8 cellular contexts compared by ENCODE assay signal in genomic region chr6:31272431-31272830, GRCh38. TPM values are rescaled to one million over a fixed set of nuclear protein-coding genes. Genes with fewer than 3 reads are reported as not detected.
DNase-seq lines count a peak whose midpoint lies in the region; ATAC-seq and TF ChIP-seq lines count a peak whose summit lies in the region.

No MANE protein-coding gene starts in this region.

- H3K27me3 ChIP-seq in body of pancreas, result no peaks in the 10 kb centered on the region
- no peaks in the 10 kb centered on the region for H3K27me3 ChIP-seq in left lung
- no peaks in the 10 kb centered on the region for H3K27me3 ChIP-seq in tibial nerve

- intact Hi-C loops in body of pancreas (cut with DNase I) (no loop called here), left lung (cut with DNase I) (no loop called here)

- H3K27ac ChIP-seq in body of pancreas (peak overlapping the region; percentile 75 to 98 (median 95)), left lung (peak overlapping the region; percentile 78 to 99), tibial nerve (peak overlapping the region in 3 of 4 donors; percentile 88 to 98 (median 90))

- ATAC-seq in HG03460 (IDR thresholded peaks at IDR 0.05; ENCODE audit: unreplicated experiment) (peak; percentile 6), body of pancreas (peak; percentile 31), left lung (peak; percentile 11)

- TF ChIP-seq CTCF in body of pancreas (IDR thresholded peaks at IDR 0.05) (no peak), left lung (IDR thresholded peaks at IDR 0.05) (no peak), tibial nerve (IDR thresholded peaks at IDR 0.05) (no peak)

- no peaks in the 10 kb centered on the region for H3K36me3 ChIP-seq in body of pancreas (replicated peaks in 1 of 2; ENCODE audit: insufficient read depth in 1 of 2, low read depth in 2 of 2)
- H3K36me3 ChIP-seq in left lung, result peaks cover 0 to 36% of the 10 kb centered on the region in 2 donors
- peaks cover 0 to 5% (median 0%) of the 10 kb centered on the region in 3 donors for H3K36me3 ChIP-seq in tibial nerve

- TF ChIP-seq POLR2A in body of pancreas (IDR thresholded peaks at IDR 0.05) (no peak), tibial nerve (IDR thresholded peaks at IDR 0.05) (no peak)

- H3K4me1 ChIP-seq in body of pancreas (peaks cover 16% of the 10 kb centered on the region), left lung (peaks cover 0 to 49% of the 10 kb centered on the region in 2 donors), tibial nerve (peaks cover 0 to 7% (median 0%) of the 10 kb centered on the region in 4 donors)

- WGBS in body of pancreas, 2 donors, result 2 to 7% methylated on average over 4 of the region's 4 CpGs
- WGBS in tibial nerve, 2 donors, result 5 to 11% methylated on average over 4 of the region's 4 CpGs

- H3K9me3 ChIP-seq in body of pancreas, result no peaks in the 10 kb centered on the region
- H3K9me3 ChIP-seq in left lung, result no peaks in the 10 kb centered on the region
- no peaks in the 10 kb centered on the region for H3K9me3 ChIP-seq in tibial nerve

- TF ChIP-seq EP300 in tibial nerve (IDR thresholded peaks at IDR 0.05), result no peak

- DNase-seq in DMS53 treated with DMSO at 0.1 percent for 48 hours (lab: John Stamatoyannopoulos, UW; ENCODE audit: unreplicated experiment), result peak; percentile 6
- peak in 1 of 4 donors; percentile 15 for DNase-seq in body of pancreas
- DNase-seq in left lung, result no peak
- no peak for DNase-seq in tibial nerve (ENCODE audit: low spot score in 2 of 2)
- no peak for DNase-seq in anterior cingulate cortex (lab: John Stamatoyannopoulos, UW)
- no peak for DNase-seq in stimulated activated naive CD4-positive, alpha-beta T cell treated with Interleukin-2 at 50 U/mL for 16 hours (lab: John Stamatoyannopoulos, UW)
- no peak for DNase-seq in NCI-H446 (lab: John Stamatoyannopoulos, UW)

- H3K4me3 ChIP-seq in body of pancreas (no peak overlapping the region), left lung (peak overlapping the region; percentile 21 to 100), tibial nerve (peak overlapping the region; percentile 37 to 85 (median 56))

RNA-seq across cellular contexts. Expression of gene HLA-C, which starts 0.5 kb away (rescaled TPM):
- 100 to 1,000 TPM in 1 of 2 donors, 10 to 100 TPM in 1; 93.9 to 364 TPM for total RNA-seq in body of pancreas
- total RNA-seq in left lung, result 1,000 to 10,000 TPM in 1 of 2 donors, 100 to 1,000 TPM in 1; 780 to 1,825 TPM
- 100 to 1,000 TPM; 148 to 482 (median 409) TPM for total RNA-seq in tibial nerve

Comparison
In these comparisons a context has a peak if more than half of its experiments do, and no peak if none do; other contexts are left out.
1. H3K4me3 ChIP-seq: peak in left lung (2 of 2) and tibial nerve (4 of 4); none in body of pancreas (0 of 2).
2. Peak in every context shown above with its lines, with median percentiles within 50 percentile points of each other: ATAC-seq and H3K27ac ChIP-seq.